In the genomic region with DNA sequence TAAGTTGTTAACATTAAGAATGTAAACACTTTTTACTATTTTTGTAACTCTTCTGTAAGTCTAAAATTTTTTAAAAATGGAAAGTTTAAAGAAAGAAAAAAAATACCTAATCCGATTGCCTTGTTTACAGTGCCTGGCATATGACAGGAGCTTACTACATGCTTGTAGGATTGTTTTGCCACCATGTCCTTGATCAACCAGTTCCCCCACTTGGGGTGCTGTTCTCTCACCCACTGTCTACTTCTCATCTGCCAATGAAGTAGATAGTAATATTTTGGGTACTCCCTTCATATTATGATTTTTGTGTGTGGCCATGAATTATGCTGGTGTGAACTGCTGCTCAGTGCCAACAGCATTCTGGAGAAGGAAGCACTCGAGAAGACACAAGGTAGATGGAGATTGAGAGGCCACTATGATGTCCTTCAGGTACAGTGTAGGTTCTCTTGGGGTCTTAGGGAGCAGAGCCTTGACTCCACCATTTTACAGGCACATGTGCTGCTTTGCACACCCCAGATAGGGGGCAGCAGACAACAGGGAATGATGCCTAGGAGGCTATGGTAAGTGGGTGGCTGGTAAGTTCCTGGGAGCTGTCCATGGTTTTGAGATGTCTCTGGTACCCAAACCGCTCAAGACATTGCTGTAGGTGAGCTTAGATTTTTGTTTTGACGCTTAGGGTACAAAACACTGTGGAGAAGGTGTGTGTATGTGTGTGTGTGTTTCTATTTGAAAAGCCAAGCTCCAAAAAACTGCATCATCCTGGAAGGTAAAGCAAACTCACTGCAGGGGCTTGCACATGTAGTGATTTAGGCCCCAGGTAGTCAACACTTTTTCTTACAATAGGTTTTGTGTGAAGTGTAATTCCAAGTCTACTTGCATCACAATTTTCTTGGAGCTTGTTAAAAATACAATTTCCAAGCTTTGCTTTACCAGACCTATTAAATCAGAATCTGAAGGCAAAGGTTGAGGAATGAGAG, we compare ENCODE assay signal across 8 cellular contexts.
DNase-seq lines count a peak whose midpoint lies in the region; ATAC-seq and TF ChIP-seq lines count a peak whose summit lies in the region.

No MANE protein-coding gene starts in this region.

- H3K27me3 Mint-ChIP-seq in T-helper 2 cell treated with Interferon-gamma antibody and Interleukin-4, amounts not matched to agents 5 μg/mL and 100 μg/mL, for 36 hours (ENCODE audit: low read depth), result no peaks in the 10 kb centered on the region

- no peaks in the 10 kb centered on the region for H3K36me3 Mint-ChIP-seq in T-helper 2 cell treated with Interferon-gamma antibody and Interleukin-4, amounts not matched to agents 5 μg/mL and 100 μg/mL, for 36 hours (ENCODE audit: low read depth)

- ATAC-seq in HG03439 (IDR thresholded peaks at IDR 0.05; ENCODE audit: unreplicated experiment), result no peak

- peak; percentile 86 for TF ChIP-seq CTCF in NB4 (IDR thresholded peaks at IDR 0.05; ENCODE audit: low read depth, low read length)

- TF ChIP-seq POLR2A in NB4 (IDR thresholded peaks at IDR 0.05; ENCODE audit: extremely low read depth, insufficient read length), result no peak

- no peak overlapping the region for H3K4me3 Mint-ChIP-seq in T-helper 2 cell treated with Interferon-gamma antibody and Interleukin-4, amounts not matched to agents 5 μg/mL and 100 μg/mL, for 36 hours

- no peaks in the 10 kb centered on the region for H3K4me1 Mint-ChIP-seq in T-helper 2 cell treated with Interferon-gamma antibody and Interleukin-4, amounts not matched to agents 5 μg/mL and 100 μg/mL, for 36 hours (ENCODE audit: low read depth)

- H3K4me3 ChIP-seq in NB4 (ENCODE audit: low read depth, low read length), result no peak overlapping the region

- no peak overlapping the region for H3K27ac Mint-ChIP-seq in T-helper 2 cell treated with Interferon-gamma antibody and Interleukin-4, amounts not matched to agents 5 μg/mL and 100 μg/mL, for 36 hours

- peaks cover 14% of the 10 kb centered on the region for H3K9me3 Mint-ChIP-seq in T-helper 2 cell treated with Interferon-gamma antibody and Interleukin-4, amounts not matched to agents 5 μg/mL and 100 μg/mL, for 36 hours

- peak; percentile 5 to 7 for DNase-seq in stimulated activated CD4-positive, alpha-beta T cell treated with anti-CD3 and anti-CD28 coated beads, Interleukin-15, amount 100 ng/mL, for 48 hours (ENCODE audit: low read depth in 2 of 2)
- no peak for DNase-seq in stimulated activated CD4-positive, alpha-beta T cell treated with anti-CD3 and anti-CD28 coated beads, Interleukin-4, amount 100 ng/mL, for 1 hour
- DNase-seq in NB4 (ENCODE audit: low read depth), result peak; percentile 88
- peak; percentile 6 for DNase-seq in T-helper 2 cell treated with Interferon-gamma antibody and Interleukin-4, amounts not matched to agents 5 μg/mL and 100 μg/mL, for 36 hours (ENCODE audit: low spot score)
- DNase-seq in iPS DF 19.7 (ENCODE audit: low read depth, low spot score), result peak; percentile 90
- DNase-seq in stromal cell of bone marrow (ENCODE audit: low read depth), result peak; percentile 6
- no peak for DNase-seq in T-helper 9 cell

Comparison
In these comparisons a context has a peak if more than half of its experiments do, and no peak if none do; other contexts are left out.
1. DNase-seq: peak in stimulated activated CD4-positive, alpha-beta T cell treated with anti-CD3 and anti-CD28 coated beads, Interleukin-15, amount 100 ng/mL, for 48 hours (2 of 2), NB4 (single experiment), T-helper 2 cell treated with Interferon-gamma antibody and Interleukin-4, amounts not matched to agents 5 μg/mL and 100 μg/mL, for 36 hours (single experiment), iPS DF 19.7 (single experiment) and stromal cell of bone marrow (single experiment); none in stimulated activated CD4-positive, alpha-beta T cell treated with anti-CD3 and anti-CD28 coated beads, Interleukin-4, amount 100 ng/mL, for 1 hour (single experiment) and T-helper 9 cell (single experiment).